26 cellular contexts compared by ENCODE assay signal in the genomic region with DNA sequence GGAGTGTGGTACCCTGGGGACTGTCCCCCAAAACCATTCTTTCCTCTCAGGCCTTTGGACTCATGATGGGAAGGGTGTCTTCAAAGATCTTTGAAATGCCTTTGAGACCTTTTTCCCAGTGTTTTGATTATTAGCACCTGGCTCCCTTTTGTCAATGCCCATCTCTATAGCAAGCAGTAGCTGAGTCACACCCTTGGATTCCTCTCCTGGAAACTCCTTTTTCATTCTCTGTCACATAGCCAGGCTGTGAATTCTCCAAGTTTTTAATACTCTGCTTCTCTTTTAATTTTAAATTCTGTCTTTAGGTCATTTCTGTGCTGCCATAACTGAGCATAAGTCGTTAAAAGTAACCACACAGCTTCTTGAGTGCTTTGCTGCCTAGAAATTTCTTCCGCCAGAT. TPM values are rescaled to one million over a fixed set of nuclear protein-coding genes. Genes with fewer than 3 reads are reported as not detected.
"Had no signal": no experiment of that assay in that cellular context is flagged by ENCODE, and none has a peak within 500 bp of the region (broad histone marks: within the 10 kb centered on the region; RNA-seq: fewer than 3 reads in every experiment).

No MANE protein-coding gene starts in this region.

- H3K9me3 ChIP-seq: gastroesophageal sphincter, left ventricle myocardium inferior, lower lobe of right lung, ovary, right atrium auricular region had no signal

- H3K4me2 ChIP-seq: neural progenitor cell had no signal

- H3K4me3 ChIP-seq: coronary artery, gastroesophageal sphincter, left ventricle myocardium inferior, lower lobe of right lung, neural progenitor cell, ovary, right atrium auricular region, sigmoid colon had no signal

- H3K4me1 ChIP-seq: gastroesophageal sphincter, left ventricle myocardium inferior, lower lobe of right lung, neural progenitor cell, right atrium auricular region, sigmoid colon had no signal

- ATAC-seq: gastroesophageal sphincter; natural killer cell treated with Interleukin-12 subunit alpha and Interleukin-12 subunit beta and Interleukin-15 and Interleukin-18, amount 100 ng/mL, for 72 hours had no signal

- H3K27me3 ChIP-seq: gastroesophageal sphincter, neural progenitor cell, ovary, right atrium auricular region, sigmoid colon had no signal

- DNase-seq: effector CD4-positive, alpha-beta T cell; endodermal cell; immature natural killer cell; kidney; left cardiac atrium; left ventricle myocardium inferior; lower lobe of right lung; midbrain; nucleus accumbens; ovary; sigmoid colon; small intestine; stimulated activated CD4-positive, alpha-beta T cell treated with anti-CD3 and anti-CD28 coated beads, Interleukin-12 subunit alpha, Interleukin-12 subunit beta, amount 100 ng/mL, for 4 hours; stimulated activated naive CD4-positive, alpha-beta T cell; trophoblast cell had no signal

- H3K36me3 ChIP-seq: gastroesophageal sphincter, left ventricle myocardium inferior, lower lobe of right lung, neural progenitor cell, ovary, right atrium auricular region, sigmoid colon had no signal

- H3K9ac ChIP-seq: neural progenitor cell had no signal

- H3K27ac ChIP-seq: coronary artery, gastroesophageal sphincter, left ventricle myocardium inferior, lower lobe of right lung, neural progenitor cell, ovary, right atrium auricular region, sigmoid colon had no signal

RNA-seq across cellular contexts. Expression of a gene that starts 29.7 kb away (rescaled TPM):
- total RNA-seq: dermis microvascular lymphatic vessel endothelial cell, endodermal cell, endothelial cell of umbilical vein, fibroblast of lung, fibroblast of villous mesenchyme, kidney, left cardiac atrium, left ventricle myocardium inferior, lower lobe of right lung, posterior vena cava, right atrium auricular region, sigmoid colon had no signal
- polyA plus RNA-seq: endothelial cell of umbilical vein, esophagus, fibroblast of lung, immature natural killer cell, ovary, small intestine had no signal
